18 cellular contexts compared by ENCODE assay signal in genomic region chr7:134935701-134936100, GRCh38. TPM values are rescaled to one million over a fixed set of nuclear protein-coding genes. Genes with fewer than 3 reads are reported as not detected.
DNase-seq lines count a peak whose midpoint lies in the region; ATAC-seq and TF ChIP-seq lines count a peak whose summit lies in the region.
"Had no signal": no experiment of that assay in that cellular context is flagged by ENCODE, and none has a peak within 500 bp of the region (broad histone marks: within the 10 kb centered on the region; RNA-seq: fewer than 3 reads in every experiment).

No MANE protein-coding gene starts in this region.

- peak overlapping the region; percentile 69 for H3K27ac Mint-ChIP-seq in osteocyte (ENCODE audit: unreplicated experiment)

- DNase-seq in EH (ENCODE audit: low read depth) = peak; percentile 46
- peak; percentile 45 for DNase-seq in adipocyte (ENCODE audit: low read depth)
- peak; percentile 62 for DNase-seq in fibroblast of peridontal ligament (ENCODE audit: extremely low read depth)
- DNase-seq in osteocyte (ENCODE audit: extremely low spot score, unreplicated experiment) = no peak
- no peak for DNase-seq in spleen
- DNase-seq in posterior cingulate gyrus = no peak
- DNase-seq in substantia nigra (lab: John Stamatoyannopoulos, UW) = no peak
- DNase-seq: activated CD8-positive, alpha-beta memory T cell treated with anti-CD3 and anti-CD28 coated beads for 24 hours; Caco-2; effector CD8-positive, alpha-beta T cell; foreskin melanocyte; GDM1; NCI-H187 treated with DMSO at 0.1 percent for 48 hours; OCI-M1 had no signal

- no peaks in the 10 kb centered on the region for H3K27me3 Mint-ChIP-seq in osteocyte (ENCODE audit: unreplicated experiment)

- H3K36me3 ChIP-seq in adipocyte (ENCODE audit: control insufficient read depth, insufficient read depth, low read length, severe bottlenecking) = peaks cover 83% of the 10 kb centered on the region
- H3K36me3 ChIP-seq in spleen = no peaks in the 10 kb centered on the region

- peaks cover 7% of the 10 kb centered on the region for H3K9me3 Mint-ChIP-seq in osteocyte (ENCODE audit: unreplicated experiment)

- H3K4me3 ChIP-seq in adipocyte (ENCODE audit: low read length) (no peak overlapping the region), spleen (no peak overlapping the region)
- H3K4me3 ChIP-seq: lung, SK-N-MC had no signal

- TF ChIP-seq CTCF in osteocyte (IDR thresholded peaks at IDR 0.05) (no peak), spleen (IDR thresholded peaks at IDR 0.05 in 8 of 11, conservative IDR thresholded peaks at IDR 0.05 in 3 of 11) (no peak)

- 82 to 97% (median 87%) methylated on average over 2 of the region's 2 CpGs for WGBS in spleen, 5 donors

- intact Hi-C loops in spleen (cut with DNase I; ENCODE audit: low total_unique reads) = no loop called here
- intact Hi-C loops in posterior cingulate gyrus (cut with DNase I) = no loop called here

- H3K27me3 ChIP-seq in adipocyte (replicated peaks; ENCODE audit: control insufficient read depth, insufficient read depth, low read length) (no peaks in the 10 kb centered on the region), spleen (replicated peaks in 1 of 7) (no peaks in the 10 kb centered on the region)

- H3K4me1 ChIP-seq in adipocyte (ENCODE audit: control insufficient read depth, insufficient read depth, low read length) (peaks cover 60% of the 10 kb centered on the region), spleen (peaks cover 4 to 39% (median 16%) of the 10 kb centered on the region in 6 donors)

- H3K36me3 Mint-ChIP-seq in osteocyte (ENCODE audit: unreplicated experiment) = peaks cover 77% of the 10 kb centered on the region

- no peak for ATAC-seq in HG02884 (IDR thresholded peaks at IDR 0.05; ENCODE audit: unreplicated experiment)

- TF ChIP-seq POLR2A in spleen (IDR thresholded peaks at IDR 0.05) = no peak

- peak overlapping the region; percentile 27 for H3K9ac ChIP-seq in adipocyte (ENCODE audit: low read length)

- no peak overlapping the region for H3K4me3 Mint-ChIP-seq in osteocyte (ENCODE audit: unreplicated experiment)

- peaks cover 84% of the 10 kb centered on the region for H3K4me1 Mint-ChIP-seq in osteocyte (ENCODE audit: unreplicated experiment)

- no peaks in the 10 kb centered on the region for H3K9me3 ChIP-seq in adipocyte (ENCODE audit: control insufficient read depth, low read length)
- no peaks in the 10 kb centered on the region for H3K9me3 ChIP-seq in spleen
- H3K9me3 ChIP-seq: Caco-2 had no signal

- no peak overlapping the region for H3K27ac ChIP-seq in spleen
- no peak overlapping the region for H3K27ac ChIP-seq in substantia nigra (ENCODE audit: low read depth, low read length, poor library complexity, severe bottlenecking)
- H3K27ac ChIP-seq: SK-N-MC, VCaP had no signal

RNA-seq across cellular contexts. Expression of gene AGBL3, which starts 50.6 kb away (rescaled TPM):
- 1.2 and 1.3 TPM in 2 replicates for total RNA-seq in osteocyte
- 10 to 100 TPM in 1 of 7 donors, 1 to 10 TPM in 6; 3.6 to 12.9 (median 5.1) TPM for total RNA-seq in spleen
- 1 to 10 TPM; 1.2 to 1.5 (median 1.3) TPM for polyA plus RNA-seq in spleen

Comparison
In these comparisons a context has a peak if more than half of its experiments do, and no peak if none do; other contexts are left out.
1. DNase-seq: peak in EH (single experiment), adipocyte (single experiment) and fibroblast of peridontal ligament (single experiment); none in osteocyte (single experiment), spleen (single experiment), posterior cingulate gyrus (0 of 10) and substantia nigra (0 of 49).